Comparison of ENCODE assay signal across 13 cellular contexts in genomic region chr14:68817513-68818212, GRCh38. TPM values are rescaled to one million over a fixed set of nuclear protein-coding genes. Genes with fewer than 3 reads are reported as not detected.
DNase-seq lines count a peak whose midpoint lies in the region; ATAC-seq and TF ChIP-seq lines count a peak whose summit lies in the region.
"Had no signal": no experiment of that assay in that cellular context is flagged by ENCODE, and none has a peak within 500 bp of the region (broad histone marks: within the 10 kb centered on the region; RNA-seq: fewer than 3 reads in every experiment).

No MANE protein-coding gene starts in this region.

- TF ChIP-seq RAD21 in liver (IDR thresholded peaks at IDR 0.05) = no peak

- H3K4me1 Mint-ChIP-seq in T-helper 2 cell treated with Interferon-gamma antibody and Interleukin-4, amounts not matched to agents 5 μg/mL and 100 μg/mL, for 36 hours (ENCODE audit: low read depth) = peaks cover 62% of the 10 kb centered on the region
- peaks cover 60% of the 10 kb centered on the region for H3K4me1 Mint-ChIP-seq in T-helper 17 cell

- 95% methylated on average over 3 of the region's 3 CpGs for WGBS in liver

- no peaks in the 10 kb centered on the region for H3K27me3 Mint-ChIP-seq in T-helper 2 cell treated with Interferon-gamma antibody and Interleukin-4, amounts not matched to agents 5 μg/mL and 100 μg/mL, for 36 hours (ENCODE audit: low read depth)
- H3K27me3 Mint-ChIP-seq in T-helper 17 cell = no peaks in the 10 kb centered on the region

- DNase-seq in T-helper 2 cell treated with Interferon-gamma antibody and Interleukin-4, amounts not matched to agents 5 μg/mL and 100 μg/mL, for 36 hours (ENCODE audit: low spot score) = no peak
- DNase-seq in T-helper 2 cell (no peak), T-helper 17 cell (no peak), DMS153 (lab: John Stamatoyannopoulos, UW) (no peak)
- DNase-seq: NCI-H1930; NK-92 treated with Interleukin-12 subunit alpha and Interleukin-12 subunit beta, amount 100 ng/mL, for 24 hours; posterior cingulate gyrus had no signal

- H3K27ac Mint-ChIP-seq in T-helper 2 cell treated with Interferon-gamma antibody and Interleukin-4, amounts not matched to agents 5 μg/mL and 100 μg/mL, for 36 hours = peak overlapping the region; percentile 86
- peak overlapping the region; percentile 99 for H3K27ac Mint-ChIP-seq in T-helper 17 cell

- no peaks in the 10 kb centered on the region for H3K36me3 ChIP-seq in liver (ENCODE audit: control insufficient read depth in 4 of 4, insufficient read depth in 3 of 4, low read depth in 1 of 4, low read length in 3 of 4)
- H3K36me3 ChIP-seq in stomach smooth muscle (ENCODE audit: control insufficient read depth in 2 of 2, insufficient read depth in 2 of 2, low read length in 2 of 2) = no peaks in the 10 kb centered on the region
- H3K36me3 ChIP-seq: cardiac muscle cell had no signal

- no peak for TF ChIP-seq CTCF in liver (IDR thresholded peaks at IDR 0.05; ENCODE audit: low read depth, low read length, missing input control)

- H3K27ac ChIP-seq in liver (ENCODE audit: low read depth in 1 of 2, low read length in 2 of 2) (peak overlapping the region; percentile 96 to 98), stomach smooth muscle (ENCODE audit: low read length) (peak overlapping the region; percentile 99)
- H3K27ac ChIP-seq: cardiac muscle cell had no signal

- no peaks in the 10 kb centered on the region for H3K9me3 Mint-ChIP-seq in T-helper 2 cell treated with Interferon-gamma antibody and Interleukin-4, amounts not matched to agents 5 μg/mL and 100 μg/mL, for 36 hours
- H3K9me3 Mint-ChIP-seq: T-helper 1 cell treated with Interleukin-12 subunit alpha and Interleukin-12 subunit beta and Interleukin-4 antibody, amounts not matched to agents 30 μg/mL and 1 μg/mL, for 36 hours had no signal

- H3K4me1 ChIP-seq in liver (ENCODE audit: control insufficient read depth in 4 of 4, insufficient read depth in 4 of 4, low read length in 3 of 4) (peaks cover 26 to 82% (median 64%) of the 10 kb centered on the region in 4 donors), stomach smooth muscle (ENCODE audit: control insufficient read depth, insufficient read depth, low read length) (peaks cover 83% of the 10 kb centered on the region)

- no peak overlapping the region for H3K4me3 Mint-ChIP-seq in T-helper 2 cell treated with Interferon-gamma antibody and Interleukin-4, amounts not matched to agents 5 μg/mL and 100 μg/mL, for 36 hours
- no peak overlapping the region for H3K4me3 Mint-ChIP-seq in T-helper 17 cell

- H3K27me3 ChIP-seq in liver (ENCODE audit: control insufficient read depth in 4 of 4, insufficient read depth in 4 of 4, low read length in 3 of 4) (no peaks in the 10 kb centered on the region), stomach smooth muscle (ENCODE audit: control insufficient read depth in 1 of 2, insufficient read depth in 2 of 2, low read length in 2 of 2) (no peaks in the 10 kb centered on the region)
- H3K27me3 ChIP-seq: cardiac muscle cell had no signal

- H3K9ac ChIP-seq in liver (ENCODE audit: low read depth in 1 of 2, low read length in 2 of 2) (peak overlapping the region; percentile 53 to 93), stomach smooth muscle (ENCODE audit: low read length in 2 of 2) (peak overlapping the region; percentile 13 to 62)

- ATAC-seq in T-helper 17 cell (no peak), GM18861 (IDR thresholded peaks at IDR 0.05; ENCODE audit: unreplicated experiment) (no peak), HG03565 (IDR thresholded peaks at IDR 0.05; ENCODE audit: unreplicated experiment) (no peak)

- H3K9me3 ChIP-seq in T-helper 17 cell (ENCODE audit: control insufficient read depth, low read length, poor library complexity, severe bottlenecking) (no peaks in the 10 kb centered on the region), liver (ENCODE audit: control insufficient read depth in 4 of 4, low read length in 3 of 4) (no peaks in the 10 kb centered on the region), stomach smooth muscle (ENCODE audit: control insufficient read depth in 2 of 2, low read length in 2 of 2) (no peaks in the 10 kb centered on the region)

- no peak overlapping the region for H3K4me3 ChIP-seq in liver (ENCODE audit: low read depth in 1 of 3, low read length in 3 of 3)
- peak overlapping the region; percentile 70 to 82 for H3K4me3 ChIP-seq in stomach smooth muscle (ENCODE audit: low read length in 2 of 2)
- H3K4me3 ChIP-seq: cardiac muscle cell had no signal

- no peaks in the 10 kb centered on the region for H3K36me3 Mint-ChIP-seq in T-helper 2 cell treated with Interferon-gamma antibody and Interleukin-4, amounts not matched to agents 5 μg/mL and 100 μg/mL, for 36 hours (ENCODE audit: low read depth)
- no peaks in the 10 kb centered on the region for H3K36me3 Mint-ChIP-seq in T-helper 17 cell (ENCODE audit: low read depth)

TF ChIP-seq in liver, 16 proteins besides CTCF, POLR2A, EP300 and RAD21:
- no peak for TF ChIP-seq FOXA2 (IDR thresholded peaks at IDR 0.05)
- no peak for TF ChIP-seq YY1 (IDR thresholded peaks at IDR 0.05)
- TF ChIP-seq HNF4G (IDR thresholded peaks at IDR 0.05) = no peak
- no peak for TF ChIP-seq JUND (IDR thresholded peaks at IDR 0.05)
- TF ChIP-seq GABPA (IDR thresholded peaks at IDR 0.05 in 1 of 2, conservative IDR thresholded peaks at IDR 0.05 in 1 of 2) = no peak
- TF ChIP-seq NR2F2 (IDR thresholded peaks at IDR 0.05) = no peak
- TF ChIP-seq EGR1 (IDR thresholded peaks at IDR 0.05; ENCODE audit: low read depth in 2 of 2) = no peak
- TF ChIP-seq, protein P1, sequence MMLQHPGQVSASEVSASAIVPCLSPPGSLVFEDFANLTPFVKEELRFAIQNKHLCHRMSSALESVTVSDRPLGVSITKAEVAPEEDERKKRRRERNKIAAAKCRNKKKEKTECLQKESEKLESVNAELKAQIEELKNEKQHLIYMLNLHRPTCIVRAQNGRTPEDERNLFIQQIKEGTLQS (IDR thresholded peaks at IDR 0.05) = no peak
- no peak for TF ChIP-seq RXRA (IDR thresholded peaks at IDR 0.05)
- TF ChIP-seq, protein P2, sequence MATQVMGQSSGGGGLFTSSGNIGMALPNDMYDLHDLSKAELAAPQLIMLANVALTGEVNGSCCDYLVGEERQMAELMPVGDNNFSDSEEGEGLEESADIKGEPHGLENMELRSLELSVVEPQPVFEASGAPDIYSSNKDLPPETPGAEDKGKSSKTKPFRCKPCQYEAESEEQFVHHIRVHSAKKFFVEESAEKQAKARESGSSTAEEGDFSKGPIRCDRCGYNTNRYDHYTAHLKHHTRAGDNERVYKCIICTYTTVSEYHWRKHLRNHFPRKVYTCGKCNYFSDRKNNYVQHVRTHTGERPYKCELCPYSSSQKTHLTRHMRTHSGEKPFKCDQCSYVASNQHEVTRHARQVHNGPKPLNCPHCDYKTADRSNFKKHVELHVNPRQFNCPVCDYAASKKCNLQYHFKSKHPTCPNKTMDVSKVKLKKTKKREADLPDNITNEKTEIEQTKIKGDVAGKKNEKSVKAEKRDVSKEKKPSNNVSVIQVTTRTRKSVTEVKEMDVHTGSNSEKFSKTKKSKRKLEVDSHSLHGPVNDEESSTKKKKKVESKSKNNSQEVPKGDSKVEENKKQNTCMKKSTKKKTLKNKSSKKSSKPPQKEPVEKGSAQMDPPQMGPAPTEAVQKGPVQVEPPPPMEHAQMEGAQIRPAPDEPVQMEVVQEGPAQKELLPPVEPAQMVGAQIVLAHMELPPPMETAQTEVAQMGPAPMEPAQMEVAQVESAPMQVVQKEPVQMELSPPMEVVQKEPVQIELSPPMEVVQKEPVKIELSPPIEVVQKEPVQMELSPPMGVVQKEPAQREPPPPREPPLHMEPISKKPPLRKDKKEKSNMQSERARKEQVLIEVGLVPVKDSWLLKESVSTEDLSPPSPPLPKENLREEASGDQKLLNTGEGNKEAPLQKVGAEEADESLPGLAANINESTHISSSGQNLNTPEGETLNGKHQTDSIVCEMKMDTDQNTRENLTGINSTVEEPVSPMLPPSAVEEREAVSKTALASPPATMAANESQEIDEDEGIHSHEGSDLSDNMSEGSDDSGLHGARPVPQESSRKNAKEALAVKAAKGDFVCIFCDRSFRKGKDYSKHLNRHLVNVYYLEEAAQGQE (IDR thresholded peaks at IDR 0.05) = no peak
- TF ChIP-seq SP1 (IDR thresholded peaks at IDR 0.05) = no peak
- TF ChIP-seq FOXA1 (IDR thresholded peaks at IDR 0.05) = no peak
- TF ChIP-seq HNF4A (conservative IDR thresholded peaks at IDR 0.05) = no peak
- TF ChIP-seq, protein P3, sequence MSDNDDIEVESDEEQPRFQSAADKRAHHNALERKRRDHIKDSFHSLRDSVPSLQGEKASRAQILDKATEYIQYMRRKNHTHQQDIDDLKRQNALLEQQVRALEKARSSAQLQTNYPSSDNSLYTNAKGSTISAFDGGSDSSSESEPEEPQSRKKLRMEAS (IDR thresholded peaks at IDR 0.05) = no peak
- TF ChIP-seq TAF1 (conservative IDR thresholded peaks at IDR 0.05) = no peak
- TF ChIP-seq, protein P4, sequence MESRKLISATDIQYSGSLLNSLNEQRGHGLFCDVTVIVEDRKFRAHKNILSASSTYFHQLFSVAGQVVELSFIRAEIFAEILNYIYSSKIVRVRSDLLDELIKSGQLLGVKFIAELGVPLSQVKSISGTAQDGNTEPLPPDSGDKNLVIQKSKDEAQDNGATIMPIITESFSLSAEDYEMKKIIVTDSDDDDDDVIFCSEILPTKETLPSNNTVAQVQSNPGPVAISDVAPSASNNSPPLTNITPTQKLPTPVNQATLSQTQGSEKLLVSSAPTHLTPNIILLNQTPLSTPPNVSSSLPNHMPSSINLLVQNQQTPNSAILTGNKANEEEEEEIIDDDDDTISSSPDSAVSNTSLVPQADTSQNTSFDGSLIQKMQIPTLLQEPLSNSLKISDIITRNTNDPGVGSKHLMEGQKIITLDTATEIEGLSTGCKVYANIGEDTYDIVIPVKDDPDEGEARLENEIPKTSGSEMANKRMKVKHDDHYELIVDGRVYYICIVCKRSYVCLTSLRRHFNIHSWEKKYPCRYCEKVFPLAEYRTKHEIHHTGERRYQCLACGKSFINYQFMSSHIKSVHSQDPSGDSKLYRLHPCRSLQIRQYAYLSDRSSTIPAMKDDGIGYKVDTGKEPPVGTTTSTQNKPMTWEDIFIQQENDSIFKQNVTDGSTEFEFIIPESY (IDR thresholded peaks at IDR 0.05) = no peak

RNA-seq across cellular contexts. Expression of gene ZFP36L1, which starts 24.8 kb away (rescaled TPM):
- total RNA-seq in T-helper 17 cell (100 to 1,000 TPM; 217 to 257 TPM), liver (10 to 100 TPM; 25.0 to 58.2 TPM)
- polyA plus RNA-seq in liver = 100 to 1,000 TPM in 1 of 2 donors, 10 to 100 TPM in 1; 80.8 to 170 TPM

Comparison
In these comparisons a context has a peak if more than half of its experiments do, and no peak if none do; other contexts are left out.
1. H3K4me3 ChIP-seq: peak in stomach smooth muscle (2 of 2); none in liver (0 of 3).